Comparison of ENCODE assay signal across 15 cellular contexts in the genomic region with DNA sequence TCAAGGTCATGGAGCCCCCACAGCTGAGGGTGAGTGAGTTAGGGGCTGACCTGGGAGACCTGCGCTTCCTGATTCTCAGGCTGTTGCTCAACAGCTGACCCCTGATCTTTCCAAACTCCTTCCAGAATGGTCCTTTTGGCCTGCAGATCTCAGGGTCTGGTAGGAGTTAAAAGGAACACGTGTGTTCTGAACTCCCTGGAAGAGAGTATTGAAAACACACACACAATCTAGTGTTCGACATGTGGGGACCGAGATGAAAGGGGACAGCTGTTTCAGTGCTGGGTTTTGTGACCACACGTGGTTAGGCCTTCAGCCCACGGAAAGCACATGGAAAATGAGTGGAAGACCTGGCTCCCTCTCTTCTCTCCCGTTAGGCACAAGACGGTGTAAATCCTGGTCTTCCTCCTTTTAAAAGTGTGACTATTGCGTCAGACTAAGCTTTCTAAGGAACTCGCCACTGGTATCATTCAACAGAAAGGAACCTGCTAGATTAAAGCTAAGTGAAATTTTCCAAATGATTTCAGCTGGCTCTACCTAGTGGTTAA. TPM values are rescaled to one million over a fixed set of nuclear protein-coding genes. Genes with fewer than 3 reads are reported as not detected.
DNase-seq lines count a peak whose midpoint lies in the region; TF ChIP-seq lines count a peak whose summit lies in the region.
"Had no signal": no experiment of that assay in that cellular context is flagged by ENCODE, and none has a peak within 500 bp of the region (broad histone marks: within the 10 kb centered on the region; RNA-seq: fewer than 3 reads in every experiment).

No MANE protein-coding gene starts in this region.

- H3K27ac Mint-ChIP-seq in CD14-positive monocyte, result peak overlapping the region in 6 of 7 donors; percentile 45 to 80 (median 56)
- H3K27ac Mint-ChIP-seq: H9 had no signal

- H3K36me3 ChIP-seq in adipocyte (ENCODE audit: control insufficient read depth, insufficient read depth, low read length, severe bottlenecking), result no peaks in the 10 kb centered on the region
- H3K36me3 ChIP-seq in neutrophil, result no peaks in the 10 kb centered on the region

- H3K27me3 ChIP-seq in adipocyte (replicated peaks; ENCODE audit: control insufficient read depth, insufficient read depth, low read length) (no peaks in the 10 kb centered on the region), neutrophil (no peaks in the 10 kb centered on the region)

- H3K36me3 Mint-ChIP-seq in CD14-positive monocyte, result peaks cover 20 to 21% of the 10 kb centered on the region in 2 donors

- peaks cover 72% of the 10 kb centered on the region for H3K4me1 Mint-ChIP-seq in CD14-positive monocyte

- DNase-seq in CD14-positive monocyte (ENCODE audit: low spot score) (no peak), EH (ENCODE audit: low read depth) (peak; percentile 15), adipocyte (ENCODE audit: low read depth) (no peak), ureter (ENCODE audit: low spot score) (no peak), NCI-H1048 (lab: John Stamatoyannopoulos, UW) (no peak), islet precursor cell (no peak)
- no peak for DNase-seq in stimulated activated CD8-positive, alpha-beta memory T cell treated with anti-CD3 and anti-CD28 coated beads, Interleukin-4, amount 100 ng/mL, for 48 hours
- DNase-seq: activated CD4-positive, alpha-beta T cell treated with anti-CD3 and anti-CD28 coated beads, Interleukin-2, amount 50 U/mL, for 4 hours; activated naive CD4-positive, alpha-beta T cell treated with anti-CD3 and anti-CD28 coated beads, Interleukin-2, amount 50 U/mL, for 16 hours; cerebellar nuclear complex; H9; mammary epithelial cell; NCI-H446; stimulated activated CD4-positive, alpha-beta T cell treated with anti-CD3 and anti-CD28 coated beads, Interleukin-2, amount 100 ng/mL, for 48 hours had no signal

- intact Hi-C loops in CD14-positive monocyte (cut with micrococcal nuclease), result no loop called here

- no peaks in the 10 kb centered on the region for H3K27me3 Mint-ChIP-seq in CD14-positive monocyte (ENCODE audit: low read depth in 3 of 3)

- no peak overlapping the region for H3K4me3 ChIP-seq in adipocyte (ENCODE audit: low read length)
- H3K4me3 ChIP-seq in neutrophil (ENCODE audit: low read depth in 1 of 2, low read length in 1 of 2), result no peak overlapping the region

- H3K4me1 ChIP-seq in adipocyte (ENCODE audit: control insufficient read depth, insufficient read depth, low read length) (peaks cover 61% of the 10 kb centered on the region), neutrophil (ENCODE audit: control insufficient read depth in 1 of 2, insufficient read depth in 1 of 2, low read depth in 1 of 2, low read length in 1 of 2) (peaks cover 43 to 66% of the 10 kb centered on the region in 2 experiments)

- H3K27ac ChIP-seq in neutrophil, result peak overlapping the region; percentile 62

- no peaks in the 10 kb centered on the region for H3K9me3 Mint-ChIP-seq in CD14-positive monocyte

- TF ChIP-seq CTCF in CD14-positive monocyte (IDR thresholded peaks at IDR 0.05), result no peak
- no peak for TF ChIP-seq CTCF in neutrophil (IDR thresholded peaks at IDR 0.05)

- peak overlapping the region; percentile 66 for H3K9ac ChIP-seq in adipocyte (ENCODE audit: low read length)

- no peaks in the 10 kb centered on the region for H3K9me3 ChIP-seq in adipocyte (ENCODE audit: control insufficient read depth, low read length)
- H3K9me3 ChIP-seq in neutrophil, result no peaks in the 10 kb centered on the region

- H3K4me3 Mint-ChIP-seq in CD14-positive monocyte, result peak overlapping the region in 1 of 2 donors; percentile 26
- H3K4me3 Mint-ChIP-seq: H9 had no signal

RNA-seq across cellular contexts. Expression of a gene that starts 49.6 kb away (rescaled TPM):
- polyA plus RNA-seq in CD14-positive monocyte, result 1 to 10 TPM; 6.2 to 8.7 TPM
- 84.0 TPM for total RNA-seq in ureter
